Comparison of ENCODE assay signal across 8 cellular contexts in the genomic region with DNA sequence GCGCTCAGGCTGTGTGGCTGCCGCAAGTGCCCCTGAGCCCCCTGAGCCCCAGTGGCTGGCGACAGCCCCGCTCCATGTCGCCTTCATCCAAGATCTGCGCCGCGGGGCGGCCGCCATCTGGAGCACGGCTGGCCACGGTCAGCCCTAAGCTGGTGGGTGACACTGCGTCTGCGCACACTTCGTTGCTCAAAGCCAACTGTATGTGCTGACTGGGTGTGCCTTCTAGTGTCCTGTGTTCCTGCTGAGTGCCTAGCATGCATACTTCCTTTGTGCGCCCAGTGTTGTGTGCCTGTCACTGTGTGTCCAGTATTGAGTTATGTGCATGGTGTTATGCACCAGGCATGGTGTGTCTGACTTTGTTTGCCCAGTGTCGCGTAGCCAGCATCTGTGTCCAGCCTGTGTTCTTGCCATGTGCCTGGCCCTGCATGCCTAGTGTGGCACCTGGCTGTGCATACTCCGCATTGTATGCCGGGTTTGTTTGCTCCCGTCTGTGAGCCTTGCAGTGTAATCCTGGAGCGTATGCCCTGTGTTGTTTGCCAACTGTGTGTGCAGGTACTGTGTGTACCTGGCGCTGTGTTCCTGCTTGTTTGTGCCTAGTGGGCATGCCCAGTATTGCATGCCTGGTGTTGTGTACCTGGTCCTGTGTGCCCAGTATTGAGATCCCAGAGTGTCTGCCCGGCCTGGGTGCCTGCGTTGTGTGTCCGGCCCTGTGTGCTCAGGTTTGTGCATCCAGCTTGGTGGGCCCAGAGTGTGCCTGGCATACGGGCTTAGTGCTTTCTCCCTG. TPM values are rescaled to one million over a fixed set of nuclear protein-coding genes. Genes with fewer than 3 reads are reported as not detected.
DNase-seq lines count a peak whose midpoint lies in the region; TF ChIP-seq lines count a peak whose summit lies in the region.

No MANE protein-coding gene starts in this region.

- H2AK5ac ChIP-seq in trophoblast cell (ENCODE audit: low read length) = no peak overlapping the region

- no peak overlapping the region for H4K8ac ChIP-seq in trophoblast cell (ENCODE audit: low read depth, low read length)

- peaks cover 16% of the 10 kb centered on the region for H3K4me1 Mint-ChIP-seq in dendritic cell treated with granulocyte-macrophage colony-stimulating factor and Interleukin-4, amounts not matched to agents 40 ng/mL and 50 ng/mL, for 4 days (ENCODE audit: low read depth)
- H3K4me1 Mint-ChIP-seq in activated CD4-positive, alpha-beta memory T cell treated with anti-CD3 and anti-CD28 coated beads for 36 hours (ENCODE audit: low read depth) = peaks cover 8% of the 10 kb centered on the region
- H3K4me1 Mint-ChIP-seq in CD14-positive monocyte = peaks cover 13% of the 10 kb centered on the region

- no peaks in the 10 kb centered on the region for H3K79me1 ChIP-seq in trophoblast cell (ENCODE audit: low read length)

- H3K27ac ChIP-seq in trophoblast cell (ENCODE audit: low read depth, low read length) = no peak overlapping the region

- H3K27me3 ChIP-seq in trophoblast cell (ENCODE audit: insufficient read depth, low read length) = no peaks in the 10 kb centered on the region

- H3K4me2 ChIP-seq in trophoblast cell (ENCODE audit: low read length) = peak overlapping the region; percentile 2

- H3K4me1 ChIP-seq in trophoblast cell (ENCODE audit: control insufficient read depth in 1 of 2, insufficient read depth in 2 of 2, low read length in 2 of 2) = peaks cover 0 to 2% of the 10 kb centered on the region in 2 experiments

- peak overlapping the region; percentile 8 for H3K4me3 Mint-ChIP-seq in dendritic cell treated with granulocyte-macrophage colony-stimulating factor and Interleukin-4, amounts not matched to agents 40 ng/mL and 50 ng/mL, for 4 days
- H3K4me3 Mint-ChIP-seq in activated CD4-positive, alpha-beta memory T cell treated with anti-CD3 and anti-CD28 coated beads for 36 hours = no peak overlapping the region
- peak overlapping the region in 1 of 2 donors; percentile 6 for H3K4me3 Mint-ChIP-seq in CD14-positive monocyte

- no peak overlapping the region for H2AFZ ChIP-seq in trophoblast cell (ENCODE audit: insufficient read depth, low read length, poor library complexity)

- H3K9me3 ChIP-seq in trophoblast cell (ENCODE audit: insufficient read depth, low read depth, low read length) = no peaks in the 10 kb centered on the region

- TF ChIP-seq CTCF in GM12864 (IDR thresholded peaks at IDR 0.05; ENCODE audit: low read depth, low read length, missing control alignments) (peak; percentile 39), CD14-positive monocyte (IDR thresholded peaks at IDR 0.05) (no peak)

- H3K36me3 ChIP-seq in trophoblast cell (ENCODE audit: control insufficient read depth in 1 of 2, insufficient read depth in 2 of 2, low read length in 2 of 2) = no peaks in the 10 kb centered on the region

- DNase-seq in GM12864 (ENCODE audit: low read depth) (no peak), NCI-H2227 treated with DMSO at 0.1 percent for 48 hours (lab: John Stamatoyannopoulos, UW) (peak; percentile 10), trophoblast cell (peak in 1 of 2 donors; percentile 4), hepatic stellate cell (ENCODE audit: low spot score) (no peak), islet precursor cell (no peak), CD14-positive monocyte (ENCODE audit: low spot score) (no peak)
- no peak for DNase-seq in activated CD4-positive, alpha-beta memory T cell treated with anti-CD3 and anti-CD28 coated beads for 36 hours

- H3K4me3 ChIP-seq in GM12864 (ENCODE audit: low read depth, low read length) = no peak overlapping the region
- no peak overlapping the region for H3K4me3 ChIP-seq in trophoblast cell (ENCODE audit: low read depth, low read length)

- CTCF ChIA-PET in activated CD4-positive, alpha-beta memory T cell treated with anti-CD3 and anti-CD28 coated beads for 36 hours (lab: Charles Lee) = interaction anchor here (1.2 to 1.9 kb wide), 6 partner anchors 8 to 18 kb away, joined by 3 to 5 read pairs (median 4); no protein-coding TSS in a partner anchor

- POLR2A ChIA-PET in activated CD4-positive, alpha-beta memory T cell treated with anti-CD3 and anti-CD28 coated beads for 36 hours (lab: Charles Lee) = no interaction called here

- H4K91ac ChIP-seq in trophoblast cell (ENCODE audit: low read depth, low read length) = no peak overlapping the region

- H3K9me3 Mint-ChIP-seq in dendritic cell treated with granulocyte-macrophage colony-stimulating factor and Interleukin-4, amounts not matched to agents 40 ng/mL and 50 ng/mL, for 4 days = no peaks in the 10 kb centered on the region
- H3K9me3 Mint-ChIP-seq in activated CD4-positive, alpha-beta memory T cell treated with anti-CD3 and anti-CD28 coated beads for 36 hours = no peaks in the 10 kb centered on the region
- peaks cover 0 to 2% (median 0%) of the 10 kb centered on the region in 7 donors for H3K9me3 Mint-ChIP-seq in CD14-positive monocyte

- H3K9ac ChIP-seq in trophoblast cell (ENCODE audit: low read length) = no peak overlapping the region

- no peak overlapping the region for H3K27ac Mint-ChIP-seq in dendritic cell treated with granulocyte-macrophage colony-stimulating factor and Interleukin-4, amounts not matched to agents 40 ng/mL and 50 ng/mL, for 4 days
- no peak overlapping the region for H3K27ac Mint-ChIP-seq in activated CD4-positive, alpha-beta memory T cell treated with anti-CD3 and anti-CD28 coated beads for 36 hours
- no peak overlapping the region for H3K27ac Mint-ChIP-seq in CD14-positive monocyte

- H3K18ac ChIP-seq in trophoblast cell (ENCODE audit: low read length) = no peak overlapping the region

- H3K4ac ChIP-seq in trophoblast cell (ENCODE audit: low read depth, low read length) = no peak overlapping the region

- no CpG with 5 or more reads among the region's 27 CpGs for WGBS in trophoblast cell (ENCODE audit: extremely low coverage, insufficient coverage, insufficient read length)

- no peak overlapping the region for H3K23ac ChIP-seq in trophoblast cell (ENCODE audit: low read length)

- H2BK12ac ChIP-seq in trophoblast cell (ENCODE audit: low read length) = no peak overlapping the region

- H2BK5ac ChIP-seq in trophoblast cell (ENCODE audit: low read depth, low read length, poor library complexity) = no peak overlapping the region

- no peak overlapping the region for H4K12ac ChIP-seq in trophoblast cell (ENCODE audit: low read depth, low read length)

- H3K14ac ChIP-seq in trophoblast cell (ENCODE audit: low read length) = no peak overlapping the region

- H3K27me3 Mint-ChIP-seq in dendritic cell treated with granulocyte-macrophage colony-stimulating factor and Interleukin-4, amounts not matched to agents 40 ng/mL and 50 ng/mL, for 4 days = peaks cover 20% of the 10 kb centered on the region
- H3K27me3 Mint-ChIP-seq in activated CD4-positive, alpha-beta memory T cell treated with anti-CD3 and anti-CD28 coated beads for 36 hours = peaks cover 19% of the 10 kb centered on the region
- H3K27me3 Mint-ChIP-seq in CD14-positive monocyte (ENCODE audit: low read depth in 3 of 3) = peaks cover 5 to 24% (median 14%) of the 10 kb centered on the region in 3 donors

- H2BK120ac ChIP-seq in trophoblast cell (ENCODE audit: insufficient read depth, low read length, poor library complexity) = no peak overlapping the region

- no peaks in the 10 kb centered on the region for H3K36me3 Mint-ChIP-seq in dendritic cell treated with granulocyte-macrophage colony-stimulating factor and Interleukin-4, amounts not matched to agents 40 ng/mL and 50 ng/mL, for 4 days (ENCODE audit: low read depth)
- H3K36me3 Mint-ChIP-seq in activated CD4-positive, alpha-beta memory T cell treated with anti-CD3 and anti-CD28 coated beads for 36 hours = no peaks in the 10 kb centered on the region
- no peaks in the 10 kb centered on the region for H3K36me3 Mint-ChIP-seq in CD14-positive monocyte

- H3K79me2 ChIP-seq in trophoblast cell (ENCODE audit: control insufficient read depth, insufficient read depth, low read length, poor library complexity) = no peaks in the 10 kb centered on the region

- intact Hi-C loops in dendritic cell treated with granulocyte-macrophage colony-stimulating factor and Interleukin-4, amounts not matched to agents 40 ng/mL and 50 ng/mL, for 4 days (cut with micrococcal nuclease) = loop anchor here (5.0 kb wide), 1 partner anchor 403 kb away; no protein-coding TSS in a partner anchor
- intact Hi-C loops in activated CD4-positive, alpha-beta memory T cell treated with anti-CD3 and anti-CD28 coated beads for 36 hours (cut with micrococcal nuclease) = loop anchor here (5.0 to 10.0 kb wide), 3 partner anchors 103 to 538 kb away; partner anchors contain the start of gene OTUD7A
- intact Hi-C loops in CD14-positive monocyte (cut with micrococcal nuclease) = no loop called here

RNA-seq across cellular contexts. Expression of gene CHRNA7, which starts 54.7 kb away (rescaled TPM):
- 0.28 and 0.40 TPM in 2 replicates for polyA plus RNA-seq in trophoblast cell (2013)
- not detected for total RNA-seq in activated CD4-positive, alpha-beta memory T cell treated with anti-CD3 and anti-CD28 coated beads for 36 hours
- 1 to 10 TPM; 1.2 to 2.6 TPM for polyA plus RNA-seq in CD14-positive monocyte

Comparison
In these comparisons a context has a peak if more than half of its experiments do, and no peak if none do; other contexts are left out.
1. intact Hi-C loops: an anchor here in dendritic cell treated with granulocyte-macrophage colony-stimulating factor and Interleukin-4, amounts not matched to agents 40 ng/mL and 50 ng/mL, for 4 days (5.0 kb wide) and activated CD4-positive, alpha-beta memory T cell treated with anti-CD3 and anti-CD28 coated beads for 36 hours (5.0 to 10.0 kb wide); none called in CD14-positive monocyte.